ENCODE assay signal across 30 cellular contexts in genomic region chr10:63412304-63412703, GRCh38.
"Had no signal": no experiment of that assay in that cellular context is flagged by ENCODE, and none has a peak within 500 bp of the region (broad histone marks: within the 10 kb centered on the region; RNA-seq: fewer than 3 reads in every experiment).

No MANE protein-coding gene starts in this region.

- H3K4me3 Mint-ChIP-seq: activated CD4-positive, alpha-beta memory T cell treated with anti-CD3 and anti-CD28 coated beads, Interleukin-2, amount 10 ng/mL, durations not matched to agents 7 days and 5 days; activated CD4-positive, alpha-beta T cell treated with anti-CD3 and anti-CD28 coated beads, Interleukin-2, amount 10 ng/mL, durations not matched to agents 7 days and 5 days; activated naive CD4-positive, alpha-beta T cell treated with anti-CD3 and anti-CD28 coated beads, Interleukin-2, amount 50 U/mL, for 24 hours; activated naive CD8-positive, alpha-beta T cell treated with anti-CD3 and anti-CD28 coated beads for 36 hours; activated naive CD8-positive, alpha-beta T cell treated with anti-CD3 and anti-CD28 coated beads, Interleukin-2, amount 50 U/mL, for 24 hours; activated T-cell treated with anti-CD3 and anti-CD28 coated beads, Interleukin-2, amount 50 U/mL, for 24 hours; activated T-cell treated with anti-CD3 and anti-CD28 coated beads, Interleukin-2, amount 50 U/mL, for 72 hours; dendritic cell treated with granulocyte-macrophage colony-stimulating factor and Interleukin-4, amounts not matched to agents 40 ng/mL and 50 ng/mL, for 4 days; WTC11 had no signal

- H3K9me3 ChIP-seq: esophagus muscularis mucosa, gastrocnemius medialis, heart left ventricle had no signal

- H3K36me3 ChIP-seq: brain microvascular endothelial cell, esophagus muscularis mucosa, gastrocnemius medialis, heart left ventricle had no signal

- H3K27me3 ChIP-seq: brain microvascular endothelial cell, dorsolateral prefrontal cortex, esophagus muscularis mucosa, foreskin keratinocyte, gastrocnemius medialis, heart left ventricle had no signal

- H3K27ac Mint-ChIP-seq: activated CD4-positive, alpha-beta memory T cell treated with anti-CD3 and anti-CD28 coated beads, Interleukin-2, amount 10 ng/mL, durations not matched to agents 7 days and 5 days; activated CD4-positive, alpha-beta T cell treated with anti-CD3 and anti-CD28 coated beads, Interleukin-2, amount 10 ng/mL, durations not matched to agents 7 days and 5 days; activated naive CD4-positive, alpha-beta T cell treated with anti-CD3 and anti-CD28 coated beads, Interleukin-2, amount 50 U/mL, for 24 hours; activated naive CD8-positive, alpha-beta T cell treated with anti-CD3 and anti-CD28 coated beads for 36 hours; activated naive CD8-positive, alpha-beta T cell treated with anti-CD3 and anti-CD28 coated beads, Interleukin-2, amount 50 U/mL, for 24 hours; activated T-cell treated with anti-CD3 and anti-CD28 coated beads, Interleukin-2, amount 50 U/mL, for 24 hours; activated T-cell treated with anti-CD3 and anti-CD28 coated beads, Interleukin-2, amount 50 U/mL, for 72 hours; dendritic cell treated with granulocyte-macrophage colony-stimulating factor and Interleukin-4, amounts not matched to agents 40 ng/mL and 50 ng/mL, for 4 days; WTC11 had no signal

- H3K9me3 Mint-ChIP-seq: activated CD4-positive, alpha-beta memory T cell treated with anti-CD3 and anti-CD28 coated beads, Interleukin-2, amount 10 ng/mL, durations not matched to agents 7 days and 5 days; activated CD4-positive, alpha-beta T cell treated with anti-CD3 and anti-CD28 coated beads, Interleukin-2, amount 10 ng/mL, durations not matched to agents 7 days and 5 days; activated naive CD4-positive, alpha-beta T cell treated with anti-CD3 and anti-CD28 coated beads, Interleukin-2, amount 50 U/mL, for 24 hours; activated naive CD8-positive, alpha-beta T cell treated with anti-CD3 and anti-CD28 coated beads for 36 hours; activated naive CD8-positive, alpha-beta T cell treated with anti-CD3 and anti-CD28 coated beads, Interleukin-2, amount 50 U/mL, for 24 hours; activated T-cell treated with anti-CD3 and anti-CD28 coated beads, Interleukin-2, amount 50 U/mL, for 24 hours; activated T-cell treated with anti-CD3 and anti-CD28 coated beads, Interleukin-2, amount 50 U/mL, for 72 hours; dendritic cell treated with granulocyte-macrophage colony-stimulating factor and Interleukin-4, amounts not matched to agents 40 ng/mL and 50 ng/mL, for 4 days; WTC11 had no signal

- H3K27me3 Mint-ChIP-seq: activated CD4-positive, alpha-beta memory T cell treated with anti-CD3 and anti-CD28 coated beads, Interleukin-2, amount 10 ng/mL, durations not matched to agents 7 days and 5 days; activated CD4-positive, alpha-beta T cell treated with anti-CD3 and anti-CD28 coated beads, Interleukin-2, amount 10 ng/mL, durations not matched to agents 7 days and 5 days; activated naive CD4-positive, alpha-beta T cell treated with anti-CD3 and anti-CD28 coated beads, Interleukin-2, amount 50 U/mL, for 24 hours; activated naive CD8-positive, alpha-beta T cell treated with anti-CD3 and anti-CD28 coated beads for 36 hours; activated naive CD8-positive, alpha-beta T cell treated with anti-CD3 and anti-CD28 coated beads, Interleukin-2, amount 50 U/mL, for 24 hours; activated T-cell treated with anti-CD3 and anti-CD28 coated beads, Interleukin-2, amount 50 U/mL, for 24 hours; dendritic cell treated with granulocyte-macrophage colony-stimulating factor and Interleukin-4, amounts not matched to agents 40 ng/mL and 50 ng/mL, for 4 days had no signal

- DNase-seq: activated CD4-positive, alpha-beta memory T cell treated with anti-CD3 and anti-CD28 coated beads, Interleukin-2, amount 10 ng/mL, durations not matched to agents 7 days and 5 days; activated CD4-positive, alpha-beta T cell treated with anti-CD3 and anti-CD28 coated beads for 1 hour; activated CD4-positive, alpha-beta T cell treated with anti-CD3 and anti-CD28 coated beads for 4 hours; activated CD4-positive, alpha-beta T cell treated with anti-CD3 and anti-CD28 coated beads, Interleukin-2, amount 10 ng/mL, durations not matched to agents 7 days and 5 days; activated CD4-positive, alpha-beta T cell treated with anti-CD3 and anti-CD28 coated beads, Interleukin-2, amount 50 U/mL, for 4 hours; activated CD8-positive, alpha-beta memory T cell treated with anti-CD3 and anti-CD28 coated beads, Interleukin-2, amount 50 U/mL, for 48 hours; activated effector memory CD4-positive, alpha-beta T cell treated with Interleukin-2 at 50 U/mL for 16 hours; activated gamma-delta T cell treated with Interleukin-2 at 50 U/mL for 16 hours; activated naive CD4-positive, alpha-beta T cell treated with Interleukin-2 at 50 U/mL for 16 hours; activated naive CD8-positive, alpha-beta T cell treated with anti-CD3 and anti-CD28 coated beads for 36 hours; activated naive CD8-positive, alpha-beta T cell treated with anti-CD3 and anti-CD28 coated beads, Interleukin-2, amount 50 U/mL, for 24 hours; activated T-cell treated with anti-CD3 and anti-CD28 coated beads for 4 hours; activated T-cell treated with anti-CD3 and anti-CD28 coated beads, Interleukin-2, amount 50 U/mL, for 24 hours; activated T-cell treated with anti-CD3 and anti-CD28 coated beads, Interleukin-2, amount 50 U/mL, for 72 hours; brain microvascular endothelial cell; caudate nucleus; dorsolateral prefrontal cortex; effector memory CD4-positive, alpha-beta T cell; erythroblast; foreskin keratinocyte; gastrocnemius medialis; glutamatergic neuron; heart left ventricle; T-helper 2 cell had no signal

- H3K36me3 Mint-ChIP-seq: WTC11 had no signal

- H3K27ac ChIP-seq: brain microvascular endothelial cell, coronary artery, dorsolateral prefrontal cortex, esophagus muscularis mucosa, foreskin keratinocyte, gastrocnemius medialis, heart left ventricle, VCaP had no signal

- H3K4me3 ChIP-seq: coronary artery, dorsolateral prefrontal cortex, esophagus muscularis mucosa, gastrocnemius medialis, heart left ventricle had no signal
